In genomic region chr1:175318633-175319032, GRCh38 we compare ENCODE assay signal across 15 cellular contexts.
"Had no signal": no experiment of that assay in that cellular context is flagged by ENCODE, and none has a peak within 500 bp of the region (broad histone marks: within the 10 kb centered on the region; RNA-seq: fewer than 3 reads in every experiment).

No MANE protein-coding gene starts in this region.

- H3K4me3 ChIP-seq: ascending aorta, cardiac muscle cell, thoracic aorta had no signal

- H3K27ac ChIP-seq: ascending aorta, cardiac muscle cell, thoracic aorta had no signal

- ATAC-seq: SK-N-SH treated with all-trans-retinoic acid at 6 μM for 48 hours had no signal

- H3K9me3 Mint-ChIP-seq: activated CD8-positive, alpha-beta T cell treated with anti-CD3 and anti-CD28 coated beads for 36 hours; activated T-helper 1 cell treated with anti-CD3 and anti-CD28 coated beads, Interleukin-12 subunit alpha, Interleukin-12 subunit beta, Interleukin-2, Interleukin-4 antibody, amounts not matched to agents 30 ng/mL and 10 ng/mL and 1 ng/mL, durations not matched to agents 14 hours and 24 hours and 36 hours; T-helper 1 cell treated with Interleukin-12 subunit alpha and Interleukin-12 subunit beta and Interleukin-4 antibody, amounts not matched to agents 30 μg/mL and 1 μg/mL, for 36 hours had no signal

- H3K4me1 ChIP-seq: ascending aorta had no signal

- H3K27me3 ChIP-seq: ascending aorta, cardiac muscle cell, spleen had no signal

- H3K4me3 Mint-ChIP-seq: activated CD8-positive, alpha-beta T cell treated with anti-CD3 and anti-CD28 coated beads for 36 hours; activated T-helper 1 cell treated with anti-CD3 and anti-CD28 coated beads, Interleukin-12 subunit alpha, Interleukin-12 subunit beta, Interleukin-2, Interleukin-4 antibody, amounts not matched to agents 30 ng/mL and 10 ng/mL and 1 ng/mL, durations not matched to agents 14 hours and 24 hours and 36 hours; T-helper 1 cell treated with Interleukin-12 subunit alpha and Interleukin-12 subunit beta and Interleukin-4 antibody, amounts not matched to agents 30 μg/mL and 1 μg/mL, for 36 hours had no signal

- H3K36me3 ChIP-seq: ascending aorta, cardiac muscle cell, spleen, thoracic aorta had no signal

- H3K9me3 ChIP-seq: ascending aorta, spleen, thoracic aorta had no signal

- DNase-seq: activated CD4-positive, alpha-beta T cell treated with anti-CD3 and anti-CD28 coated beads for 4 hours; activated CD8-positive, alpha-beta T cell treated with anti-CD3 and anti-CD28 coated beads for 36 hours; activated naive CD4-positive, alpha-beta T cell; foreskin melanocyte; kidney; mesendoderm; spleen; stimulated activated CD4-positive, alpha-beta T cell treated with anti-CD3 and anti-CD28 coated beads, Interleukin-1b, Interleukin-23, amount 100 ng/mL, for 48 hours; stimulated activated naive CD4-positive, alpha-beta T cell had no signal

- H3K27ac Mint-ChIP-seq: activated CD8-positive, alpha-beta T cell treated with anti-CD3 and anti-CD28 coated beads for 36 hours; activated T-helper 1 cell treated with anti-CD3 and anti-CD28 coated beads, Interleukin-12 subunit alpha, Interleukin-12 subunit beta, Interleukin-2, Interleukin-4 antibody, amounts not matched to agents 30 ng/mL and 10 ng/mL and 1 ng/mL, durations not matched to agents 14 hours and 24 hours and 36 hours; T-helper 1 cell treated with Interleukin-12 subunit alpha and Interleukin-12 subunit beta and Interleukin-4 antibody, amounts not matched to agents 30 μg/mL and 1 μg/mL, for 36 hours had no signal

- H3K27me3 Mint-ChIP-seq: activated CD8-positive, alpha-beta T cell treated with anti-CD3 and anti-CD28 coated beads for 36 hours had no signal
